In the genomic region with DNA sequence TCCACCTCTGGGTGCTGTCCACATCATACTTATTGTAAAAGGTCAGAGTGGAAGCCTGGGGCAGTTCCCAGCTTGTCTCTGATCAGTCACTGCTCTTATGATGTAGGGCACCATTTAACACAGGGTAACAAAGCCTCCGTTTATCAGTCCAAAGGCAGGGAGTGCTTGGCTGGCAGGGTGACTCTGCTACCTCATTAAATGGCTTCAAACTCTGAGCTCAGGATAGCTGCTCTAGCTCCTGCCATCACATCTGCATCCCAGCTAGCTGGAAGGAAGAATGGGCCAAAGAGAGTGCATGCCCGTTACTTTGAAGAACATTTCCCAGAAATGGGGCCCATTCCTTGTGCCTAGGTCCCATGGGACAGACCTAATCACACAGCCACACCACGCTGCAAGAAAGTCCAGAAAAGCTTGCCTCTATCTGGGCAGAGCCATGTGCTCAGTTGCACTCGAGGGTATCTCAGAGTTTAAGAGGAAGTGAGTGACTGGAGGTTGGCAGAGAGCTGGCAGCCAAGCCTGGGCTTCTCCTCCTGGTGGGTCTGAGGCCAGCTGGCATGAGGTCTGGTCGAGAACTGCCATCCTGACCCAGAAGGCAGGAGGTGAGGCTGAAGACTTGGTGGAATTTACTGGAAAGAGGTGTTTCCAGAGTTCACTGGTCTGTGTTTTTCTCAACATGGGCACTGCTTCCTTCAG, we compare ENCODE assay signal across 21 cellular contexts.
DNase-seq lines count a peak whose midpoint lies in the region; ATAC-seq, FAIRE-seq and TF ChIP-seq lines count a peak whose summit lies in the region.
"Had no signal": no experiment of that assay in that cellular context is flagged by ENCODE, and none has a peak within 500 bp of the region (broad histone marks: within the 10 kb centered on the region; RNA-seq: fewer than 3 reads in every experiment).

No MANE protein-coding gene starts in this region.

- no peak for TF ChIP-seq RAD21 in H1 (IDR thresholded peaks at IDR 0.05 in 1 of 2, conservative IDR thresholded peaks at IDR 0.05 in 1 of 2; ENCODE audit: low read depth in 2 of 2, low read length in 2 of 2)

- no peak overlapping the region for H2AK5ac ChIP-seq in H1 (ENCODE audit: low read depth, low read length)

- H3K9me3 Mint-ChIP-seq in activated naive CD4-positive, alpha-beta T cell treated with anti-CD3 and anti-CD28 coated beads, Interleukin-2, amount 10 ng/mL, durations not matched to agents 7 days and 5 days = no peaks in the 10 kb centered on the region
- no peaks in the 10 kb centered on the region for H3K9me3 Mint-ChIP-seq in activated naive CD4-positive, alpha-beta T cell treated with anti-CD3 and anti-CD28 coated beads for 36 hours
- H3K9me3 Mint-ChIP-seq in endothelial cell (ENCODE audit: unreplicated experiment) = no peaks in the 10 kb centered on the region
- H3K9me3 Mint-ChIP-seq in MCF 10A (ENCODE audit: unreplicated experiment) = peaks cover 8% of the 10 kb centered on the region

- H3K23me2 ChIP-seq in H1 (ENCODE audit: low read depth, low read length) = peaks cover 13% of the 10 kb centered on the region; the same call in 1 of the 2 replicates

- 91% methylated on average over 5 of the region's 5 CpGs; no CpG with 5 or more reads in 1 of the 2 experiments for WGBS in H1 (ENCODE audit: extremely low coverage in 1 of 2, insufficient coverage in 1 of 2, insufficient read length in 1 of 2, insufficient replicate concordance in 2 of 2, low coverage in 1 of 2, low lambda C conversion rate in 2 of 2, missing lambda C conversion rate in 1 of 2), 2 experiments

- no peak for ATAC-seq in mucosa of descending colon
- ATAC-seq: A549, HepG2 had no signal

- H2BK15ac ChIP-seq in H1 (ENCODE audit: low read length) = no peak overlapping the region

- H3K27me3 Mint-ChIP-seq in activated naive CD4-positive, alpha-beta T cell treated with anti-CD3 and anti-CD28 coated beads, Interleukin-2, amount 10 ng/mL, durations not matched to agents 7 days and 5 days = peaks cover 4% of the 10 kb centered on the region
- H3K27me3 Mint-ChIP-seq in activated naive CD4-positive, alpha-beta T cell treated with anti-CD3 and anti-CD28 coated beads for 36 hours (ENCODE audit: low read depth) = peaks cover 40% of the 10 kb centered on the region
- H3K27me3 Mint-ChIP-seq in endothelial cell (ENCODE audit: unreplicated experiment) (peaks cover 15% of the 10 kb centered on the region), MCF 10A (ENCODE audit: insufficient read depth, unreplicated experiment) (no peaks in the 10 kb centered on the region)

- H3K79me2 ChIP-seq in H1 (ENCODE audit: control insufficient read depth in 1 of 2, insufficient read depth in 2 of 2, low read length in 2 of 2) = no peaks in the 10 kb centered on the region

- H2BK120ac ChIP-seq in H1 (replicated peaks; ENCODE audit: low read depth, low read length) = no peak overlapping the region

- H3K18ac ChIP-seq in H1 (ENCODE audit: extremely low read depth, low read length) = no peak overlapping the region

- no peak overlapping the region for H4K8ac ChIP-seq in H1 (ENCODE audit: extremely low read depth, insufficient read depth, low read length)

- no peak overlapping the region for H2BK12ac ChIP-seq in H1 (ENCODE audit: low read depth, low read length)

- no peak overlapping the region for H3K4me2 ChIP-seq in H1 (ENCODE audit: insufficient read depth in 1 of 2, low read depth in 2 of 2, low read length in 2 of 2)
- H3K4me2 ChIP-seq: A549 had no signal

- no peak overlapping the region for H3K9ac ChIP-seq in H1 (replicated peaks in 1 of 4; ENCODE audit: extremely low read depth in 1 of 4, low read depth in 3 of 4, low read length in 3 of 4)

- H2AFZ ChIP-seq in H1 (ENCODE audit: low read length) = no peak overlapping the region

- H3K14ac ChIP-seq in H1 (ENCODE audit: insufficient read length) = no peak overlapping the region

- no peak overlapping the region for H3K27ac ChIP-seq in H1 (ENCODE audit: low read depth, low read length)
- H3K27ac ChIP-seq in substantia nigra (ENCODE audit: low read depth, low read length, poor library complexity, severe bottlenecking) = peak overlapping the region; percentile 77
- H3K27ac ChIP-seq: A549, HL-60, SJCRH30 had no signal

- CTCF ChIA-PET in activated naive CD4-positive, alpha-beta T cell treated with anti-CD3 and anti-CD28 coated beads, Interleukin-2, amount 10 ng/mL, durations not matched to agents 7 days and 5 days (lab: Charles Lee) = no interaction called here
- CTCF ChIA-PET in activated naive CD4-positive, alpha-beta T cell treated with anti-CD3 and anti-CD28 coated beads for 36 hours (lab: Charles Lee) = interaction anchor here (0.6 kb wide), 1 partner anchor 54 kb away, joined by 3 read pairs; no protein-coding TSS in a partner anchor
- CTCF ChIA-PET in H1 (lab: Charles Lee; ENCODE audit: partially characterized antibody) (interaction anchor here (0.5 to 1.1 kb wide), 4 partner anchors 15 to 196 kb away, joined by 3 read pairs; no protein-coding TSS in a partner anchor), MCF 10A (lab: Yijun Ruan, JAX) (interaction anchor here (0.6 kb wide), 1 partner anchor 618 kb away, joined by 4 read pairs; no protein-coding TSS in a partner anchor)

- no peaks in the 10 kb centered on the region for H3K79me1 ChIP-seq in H1 (ENCODE audit: low read depth, low read length)

- H3K4me1 Mint-ChIP-seq in activated naive CD4-positive, alpha-beta T cell treated with anti-CD3 and anti-CD28 coated beads, Interleukin-2, amount 10 ng/mL, durations not matched to agents 7 days and 5 days = no peaks in the 10 kb centered on the region
- no peaks in the 10 kb centered on the region for H3K4me1 Mint-ChIP-seq in activated naive CD4-positive, alpha-beta T cell treated with anti-CD3 and anti-CD28 coated beads for 36 hours (ENCODE audit: low read depth)
- H3K4me1 Mint-ChIP-seq in endothelial cell (ENCODE audit: unreplicated experiment) (no peaks in the 10 kb centered on the region), MCF 10A (ENCODE audit: insufficient read depth, unreplicated experiment) (no peaks in the 10 kb centered on the region)

- H3K4me1 ChIP-seq in H1 (replicated peaks in 1 of 4; ENCODE audit: control insufficient read depth in 3 of 4, insufficient read depth in 4 of 4, low read length in 3 of 4) = no peaks in the 10 kb centered on the region
- no peaks in the 10 kb centered on the region for H3K4me1 ChIP-seq in mucosa of descending colon (ENCODE audit: low read depth)
- H3K4me1 ChIP-seq: A549, BE2C, SJCRH30 had no signal

- H3K9me3 ChIP-seq in H1 (ENCODE audit: insufficient read depth in 2 of 2, low read depth in 1 of 2, low read length in 1 of 2) (peaks cover 0 to 3% of the 10 kb centered on the region in 2 experiments; a peak in 1 of 4 replicates), mucosa of descending colon (no peaks in the 10 kb centered on the region)
- H3K9me3 ChIP-seq: A549, BE2C, SJCRH30 had no signal

- H3K27me3 ChIP-seq in H1 (replicated peaks in 1 of 4; ENCODE audit: control insufficient read depth in 3 of 4, extremely low read depth in 1 of 4, insufficient read depth in 3 of 4, low read length in 3 of 4) = peaks cover 0 to 4% (median 2%) of the 10 kb centered on the region in 4 experiments; a peak in 3 of 7 replicates
- H3K27me3 ChIP-seq: BE2C had no signal

- H4K20me1 ChIP-seq in H1 (replicated peaks in 1 of 2; ENCODE audit: control insufficient read depth in 1 of 2, insufficient read depth in 2 of 2, low read length in 2 of 2) = peaks cover 0 to 8% of the 10 kb centered on the region in 2 experiments

- H2BK5ac ChIP-seq in H1 (ENCODE audit: low read depth, low read length) = no peak overlapping the region

- FAIRE-seq in H1 (lab: Jason Lieb, UNC) = no peak
- FAIRE-seq: A549, HepG2 had no signal

- no peaks in the 10 kb centered on the region for H3K36me3 ChIP-seq in H1 (ENCODE audit: control insufficient read depth in 2 of 4, insufficient read depth in 4 of 4, low read length in 3 of 4)
- H3K36me3 ChIP-seq in mucosa of descending colon (ENCODE audit: low read depth) = no peaks in the 10 kb centered on the region
- H3K36me3 ChIP-seq: BE2C, SJCRH30 had no signal

- no peak for TF ChIP-seq POLR2A in H1 (IDR thresholded peaks at IDR 0.05; ENCODE audit: control extremely low read depth in 1 of 2, low read depth in 2 of 2, low read length in 2 of 2)

- no peak overlapping the region for H3K56ac ChIP-seq in H1 (replicated peaks; ENCODE audit: insufficient read length, low read depth, low read length)

- BruUV-seq in MCF 10A (replicated peaks; lab: Mats Ljungman, UMichigan) = no TSS peak

- TF ChIP-seq EP300 in H1 (IDR thresholded peaks at IDR 0.05; ENCODE audit: borderline replicate concordance in 1 of 2, low read depth in 2 of 2, low read length in 2 of 2) = no peak

- intact Hi-C loops in activated naive CD4-positive, alpha-beta T cell treated with anti-CD3 and anti-CD28 coated beads for 36 hours (cut with micrococcal nuclease) = no loop called here
- intact Hi-C loops in MCF 10A (cut with micrococcal nuclease) = no loop called here
- intact Hi-C loops in mucosa of descending colon (cut with DNase I, micrococcal nuclease) = no loop called here

- H3K4ac ChIP-seq in H1 (replicated peaks; ENCODE audit: insufficient read length, low read depth, low read length) = no peak overlapping the region

- no peak overlapping the region for H3K27ac Mint-ChIP-seq in activated naive CD4-positive, alpha-beta T cell treated with anti-CD3 and anti-CD28 coated beads, Interleukin-2, amount 10 ng/mL, durations not matched to agents 7 days and 5 days
- no peak overlapping the region for H3K27ac Mint-ChIP-seq in activated naive CD4-positive, alpha-beta T cell treated with anti-CD3 and anti-CD28 coated beads for 36 hours
- H3K27ac Mint-ChIP-seq in endothelial cell (ENCODE audit: unreplicated experiment) = no peak overlapping the region
- H3K27ac Mint-ChIP-seq in MCF 10A (ENCODE audit: low read depth, unreplicated experiment) = no peak overlapping the region

- no peak overlapping the region for H4K5ac ChIP-seq in H1 (ENCODE audit: insufficient read length, low read depth, low read length)

- H3K36me3 Mint-ChIP-seq in activated naive CD4-positive, alpha-beta T cell treated with anti-CD3 and anti-CD28 coated beads, Interleukin-2, amount 10 ng/mL, durations not matched to agents 7 days and 5 days = no peaks in the 10 kb centered on the region
- H3K36me3 Mint-ChIP-seq in activated naive CD4-positive, alpha-beta T cell treated with anti-CD3 and anti-CD28 coated beads for 36 hours (ENCODE audit: low read depth) = no peaks in the 10 kb centered on the region
- H3K36me3 Mint-ChIP-seq in endothelial cell (ENCODE audit: low read depth, unreplicated experiment) (no peaks in the 10 kb centered on the region), MCF 10A (ENCODE audit: insufficient read depth, unreplicated experiment) (no peaks in the 10 kb centered on the region)

- H3K4me3 ChIP-seq in H1 (ENCODE audit: extremely low read depth in 1 of 4, insufficient read depth in 2 of 4, low read depth in 3 of 4, low read length in 4 of 4) (no peak overlapping the region), mucosa of descending colon (no peak overlapping the region)
- H3K4me3 ChIP-seq: A549, SJCRH30 had no signal

- TF ChIP-seq CTCF in H1 (IDR thresholded peaks at IDR 0.05; ENCODE audit: control extremely low read depth in 1 of 3, insufficient read depth in 1 of 3, low read depth in 1 of 3, low read length in 3 of 3) (no peak), endothelial cell (IDR thresholded peaks at IDR 0.05; ENCODE audit: unreplicated experiment) (no peak), MCF 10A (IDR thresholded peaks at IDR 0.05; ENCODE audit: unreplicated experiment) (no peak), mucosa of descending colon (IDR thresholded peaks at IDR 0.05) (no peak)

- H3K4me3 Mint-ChIP-seq in activated naive CD4-positive, alpha-beta T cell treated with anti-CD3 and anti-CD28 coated beads, Interleukin-2, amount 10 ng/mL, durations not matched to agents 7 days and 5 days = no peak overlapping the region
- no peak overlapping the region for H3K4me3 Mint-ChIP-seq in activated naive CD4-positive, alpha-beta T cell treated with anti-CD3 and anti-CD28 coated beads for 36 hours
- no peak overlapping the region for H3K4me3 Mint-ChIP-seq in endothelial cell (ENCODE audit: unreplicated experiment)
- no peak overlapping the region for H3K4me3 Mint-ChIP-seq in MCF 10A (ENCODE audit: unreplicated experiment)

- DNase-seq in activated naive CD4-positive, alpha-beta T cell treated with anti-CD3 and anti-CD28 coated beads, Interleukin-2, amount 10 ng/mL, durations not matched to agents 7 days and 5 days = peak; percentile 10
- DNase-seq in activated naive CD4-positive, alpha-beta T cell treated with anti-CD3 and anti-CD28 coated beads for 36 hours = no peak
- DNase-seq in RPMI8226 (peak; percentile 49), H1 (ENCODE audit: low read depth in 1 of 2, low spot score in 2 of 2) (no peak), substantia nigra (lab: John Stamatoyannopoulos, UW) (no peak), endothelial cell (ENCODE audit: low spot score) (no peak), MCF 10A (ENCODE audit: unreplicated experiment) (no peak), mucosa of descending colon (no peak)
- DNase-seq: BE2C, DMS79, KBM-7, NCI-H1092 treated with DMSO at 0.1 percent for 48 hours, NCI-H1436 treated with DMSO at 0.1 percent for 48 hours, NCI-H1930, NCI-H2227 treated with DMSO at 0.1 percent for 48 hours, NCI-H510A, NCI-H748 treated with DMSO at 0.1 percent for 48 hours, SJCRH30 had no signal

- H2BK20ac ChIP-seq in H1 (ENCODE audit: low read length) = no peak overlapping the region

- H3K23ac ChIP-seq in H1 (ENCODE audit: insufficient read length) = no peak overlapping the region

- H4K91ac ChIP-seq in H1 (replicated peaks; ENCODE audit: insufficient read length, low read length) = no peak overlapping the region

- POLR2A ChIA-PET in H1 (lab: Charles Lee; ENCODE audit: partially characterized antibody) = no interaction called here
- POLR2A ChIA-PET in MCF 10A (lab: Yijun Ruan, JAX) = no interaction called here

Comparison
In these comparisons a context has a peak if more than half of its experiments do, and no peak if none do; other contexts are left out.
1. DNase-seq: peak in activated naive CD4-positive, alpha-beta T cell treated with anti-CD3 and anti-CD28 coated beads, Interleukin-2, amount 10 ng/mL, durations not matched to agents 7 days and 5 days (single experiment) and RPMI8226 (single experiment); none in activated naive CD4-positive, alpha-beta T cell treated with anti-CD3 and anti-CD28 coated beads for 36 hours (single experiment), H1 (0 of 2), substantia nigra (0 of 49), endothelial cell (single experiment), MCF 10A (single experiment) and mucosa of descending colon (0 of 3).